Comparison of ENCODE assay signal across 28 cellular contexts in the genomic region with DNA sequence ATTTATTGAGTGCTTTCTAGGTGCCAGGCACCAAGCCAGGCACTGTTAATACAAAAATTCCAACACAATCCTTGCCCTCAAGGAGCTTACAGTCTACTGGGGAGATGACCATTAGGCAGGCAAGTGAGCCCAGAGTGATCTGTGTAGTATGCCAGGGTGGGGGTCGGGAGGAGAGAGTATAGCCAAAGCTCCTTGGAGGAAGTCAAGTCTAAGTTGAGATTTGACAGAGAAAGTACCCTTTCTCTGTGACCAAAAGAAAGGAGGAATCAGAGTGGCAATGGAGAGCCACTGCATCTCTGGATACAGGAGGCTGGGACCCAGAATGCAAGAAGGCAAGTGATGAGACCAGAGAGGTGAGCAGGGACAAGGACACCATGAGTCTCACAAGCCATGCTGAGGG. TPM values are rescaled to one million over a fixed set of nuclear protein-coding genes. Genes with fewer than 3 reads are reported as not detected.
DNase-seq lines count a peak whose midpoint lies in the region; ATAC-seq and TF ChIP-seq lines count a peak whose summit lies in the region.
"Had no signal": no experiment of that assay in that cellular context is flagged by ENCODE, and none has a peak within 500 bp of the region (broad histone marks: within the 10 kb centered on the region; RNA-seq: fewer than 3 reads in every experiment).

No MANE protein-coding gene starts in this region.

- H3K4me1 Mint-ChIP-seq in activated naive CD4-positive, alpha-beta T cell treated with anti-CD3 and anti-CD28 coated beads for 36 hours (ENCODE audit: low read depth): peaks cover 15% of the 10 kb centered on the region
- H3K4me1 Mint-ChIP-seq: mesothelial cell of epicardium had no signal

- TF ChIP-seq CTCF in testis (IDR thresholded peaks at IDR 0.05): no peak

- ATAC-seq in activated naive CD4-positive, alpha-beta T cell treated with anti-CD3 and anti-CD28 coated beads, Interleukin-2, amount 50 U/mL, for 72 hours: no peak
- ATAC-seq in left lobe of liver (no peak), Right ventricle myocardium superior (ENCODE audit: poor library complexity) (no peak), GM18517 (IDR thresholded peaks at IDR 0.05; ENCODE audit: unreplicated experiment) (no peak)
- ATAC-seq: GM12878, upper lobe of right lung had no signal

- WGBS in testis, 2 donors: 80 to 91% methylated on average over 1 of the region's 1 CpG

- H3K36me3 ChIP-seq in testis (ENCODE audit: low read depth, missing control alignments): peaks cover 4% of the 10 kb centered on the region

- H3K9me3 ChIP-seq in testis: no peaks in the 10 kb centered on the region
- H3K9me3 ChIP-seq: left ventricle myocardium inferior, Peyer's patch, upper lobe of right lung had no signal

- no peak overlapping the region for H3K4me3 ChIP-seq in testis
- H3K4me3 ChIP-seq: GM12878, left ventricle myocardium inferior, Peyer's patch, skin epidermis, upper lobe of right lung had no signal

- H3K4me3 Mint-ChIP-seq in activated naive CD4-positive, alpha-beta T cell treated with anti-CD3 and anti-CD28 coated beads for 36 hours: no peak overlapping the region
- H3K4me3 Mint-ChIP-seq: mesothelial cell of epicardium had no signal

- TF ChIP-seq POLR2A in testis (IDR thresholded peaks at IDR 0.05): no peak

- intact Hi-C loops in activated naive CD4-positive, alpha-beta T cell treated with anti-CD3 and anti-CD28 coated beads for 36 hours (cut with micrococcal nuclease): loop anchor here (1.0 kb wide), 3 partner anchors 8 to 15 kb away; a partner anchor contains a TSS
- intact Hi-C loops in testis (cut with DNase I; ENCODE audit: low total_unique reads) (no loop called here), Right ventricle myocardium superior (cut with DNase I) (no loop called here)

- H3K27ac ChIP-seq in testis: no peak overlapping the region
- H3K27ac ChIP-seq: C4-2B, left ventricle myocardium inferior, skin epidermis, upper lobe of right lung, WERI-Rb-1 had no signal

- peaks cover 0 to 20% of the 10 kb centered on the region in 2 donors for H3K36me3 Mint-ChIP-seq in activated naive CD4-positive, alpha-beta T cell treated with anti-CD3 and anti-CD28 coated beads, Interleukin-2, amount 50 U/mL, for 72 hours
- H3K36me3 Mint-ChIP-seq in activated naive CD4-positive, alpha-beta T cell treated with anti-CD3 and anti-CD28 coated beads for 36 hours (ENCODE audit: low read depth): peaks cover 15% of the 10 kb centered on the region

- no peaks in the 10 kb centered on the region for H3K9me3 Mint-ChIP-seq in activated naive CD4-positive, alpha-beta T cell treated with anti-CD3 and anti-CD28 coated beads, Interleukin-2, amount 50 U/mL, for 72 hours
- H3K9me3 Mint-ChIP-seq in activated naive CD4-positive, alpha-beta T cell treated with anti-CD3 and anti-CD28 coated beads for 36 hours: no peaks in the 10 kb centered on the region
- H3K9me3 Mint-ChIP-seq: activated naive CD8-positive, alpha-beta T cell treated with anti-CD3 and anti-CD28 coated beads, Interleukin-2, amount 10 ng/mL, durations not matched to agents 7 days and 5 days; activated T-helper 2 cell treated with anti-CD3 and anti-CD28 coated beads, Interferon-gamma antibody, Interleukin-2, Interleukin-4, amounts not matched to agents 10 μg/mL and 5 μg/mL and 100 μg/mL, durations not matched to agents 14 hours and 24 hours and 36 hours; mesothelial cell of epicardium; naive B cell had no signal

- no peaks in the 10 kb centered on the region for H3K27me3 ChIP-seq in testis
- H3K27me3 ChIP-seq: Peyer's patch, upper lobe of right lung had no signal

- no peaks in the 10 kb centered on the region for H3K27me3 Mint-ChIP-seq in activated naive CD4-positive, alpha-beta T cell treated with anti-CD3 and anti-CD28 coated beads for 36 hours (ENCODE audit: low read depth)
- H3K27me3 Mint-ChIP-seq: activated naive CD8-positive, alpha-beta T cell treated with anti-CD3 and anti-CD28 coated beads, Interleukin-2, amount 10 ng/mL, durations not matched to agents 7 days and 5 days; naive B cell had no signal

- CTCF ChIA-PET in activated naive CD4-positive, alpha-beta T cell treated with anti-CD3 and anti-CD28 coated beads for 36 hours (lab: Charles Lee): interaction anchor here (1.0 to 6.2 kb wide), 4 partner anchors 15 to 38 kb away, joined by 3 to 58 read pairs (median 16); no protein-coding TSS in a partner anchor

- peak in 1 of 2 donors; percentile 13 for DNase-seq in activated naive CD4-positive, alpha-beta T cell treated with anti-CD3 and anti-CD28 coated beads, Interleukin-2, amount 50 U/mL, for 72 hours (ENCODE audit: low spot score in 2 of 2)
- no peak for DNase-seq in activated naive CD4-positive, alpha-beta T cell treated with anti-CD3 and anti-CD28 coated beads for 36 hours
- peak; percentile 34 for DNase-seq in activated CD8-positive, alpha-beta memory T cell treated with anti-CD3 and anti-CD28 coated beads, Interleukin-2, amount 50 U/mL, for 48 hours
- DNase-seq in left lobe of liver (ENCODE audit: low spot score): peak; percentile 23
- DNase-seq in testis: peak; percentile 8
- no peak for DNase-seq in Right ventricle myocardium superior
- DNase-seq in effector CD4-positive, alpha-beta T cell: no peak
- DNase-seq: central memory CD4-positive, alpha-beta T cell; left ventricle myocardium inferior; naive B cell; NCI-H1092 treated with DMSO at 0.1 percent for 48 hours; NCI-H187 treated with DMSO at 0.1 percent for 48 hours; SIG-M5; stimulated activated CD4-positive, alpha-beta T cell treated with anti-CD3 and anti-CD28 coated beads, Interleukin-2, amount 100 ng/mL, for 24 hours; substantia nigra; T1000; upper lobe of right lung; WERI-Rb-1 had no signal

- H3K27ac Mint-ChIP-seq in activated naive CD4-positive, alpha-beta T cell treated with anti-CD3 and anti-CD28 coated beads, Interleukin-2, amount 50 U/mL, for 72 hours: peak overlapping the region; percentile 1 to 70
- H3K27ac Mint-ChIP-seq in activated naive CD4-positive, alpha-beta T cell treated with anti-CD3 and anti-CD28 coated beads for 36 hours: no peak overlapping the region
- H3K27ac Mint-ChIP-seq: activated naive CD8-positive, alpha-beta T cell treated with anti-CD3 and anti-CD28 coated beads, Interleukin-2, amount 10 ng/mL, durations not matched to agents 7 days and 5 days; activated T-helper 2 cell treated with anti-CD3 and anti-CD28 coated beads, Interferon-gamma antibody, Interleukin-2, Interleukin-4, amounts not matched to agents 10 μg/mL and 5 μg/mL and 100 μg/mL, durations not matched to agents 14 hours and 24 hours and 36 hours; mesothelial cell of epicardium had no signal

- no peaks in the 10 kb centered on the region for H3K4me1 ChIP-seq in testis
- H3K4me1 ChIP-seq: upper lobe of right lung had no signal

RNA-seq across cellular contexts. Expression of a gene that starts 7.5 kb away (rescaled TPM):
- total RNA-seq in activated naive CD4-positive, alpha-beta T cell treated with anti-CD3 and anti-CD28 coated beads, Interleukin-2, amount 50 U/mL, for 72 hours: under 1 TPM in 1 of 2 donors, not detected in 1; 0.60 TPM
- under 1 TPM in 1 of 2 experiments, not detected in 1; 0.24 TPM for total RNA-seq in activated naive CD4-positive, alpha-beta T cell treated with anti-CD3 and anti-CD28 coated beads for 36 hours
- 0.35 TPM for total RNA-seq in left lobe of liver
- total RNA-seq in testis: 10 to 100 TPM; 10.6 to 36.3 TPM
- polyA plus RNA-seq in testis (ENCODE audit: insufficient read depth, low read depth, low replicate concordance): 52.2 TPM
- 0.30 TPM for total RNA-seq in Right ventricle myocardium superior
- total RNA-seq: activated CD8-positive, alpha-beta memory T cell treated with anti-CD3 and anti-CD28 coated beads for 36 hours; activated T-helper 2 cell treated with anti-CD3 and anti-CD28 coated beads, Interferon-gamma antibody, Interleukin-2, Interleukin-4, amounts not matched to agents 10 μg/mL and 5 μg/mL and 100 μg/mL, durations not matched to agents 14 hours and 24 hours and 36 hours; GM12878 had no signal

RNA-seq across cellular contexts. Expression of a gene that starts 8.7 kb away (rescaled TPM):
- 10 to 100 TPM; 12.1 to 53.6 TPM for total RNA-seq in activated naive CD4-positive, alpha-beta T cell treated with anti-CD3 and anti-CD28 coated beads, Interleukin-2, amount 50 U/mL, for 72 hours
- total RNA-seq in activated naive CD4-positive, alpha-beta T cell treated with anti-CD3 and anti-CD28 coated beads for 36 hours: 10 to 100 TPM; 17.8 to 18.7 TPM
- total RNA-seq in left lobe of liver (36.4 TPM), testis (10 to 100 TPM; 39.0 to 40.7 TPM), Right ventricle myocardium superior (56.3 TPM)
- polyA plus RNA-seq in testis (ENCODE audit: insufficient read depth, low read depth, low replicate concordance): 133 TPM

RNA-seq across cellular contexts. Expression of a gene that starts 50.3 kb away (rescaled TPM):
- total RNA-seq in activated naive CD4-positive, alpha-beta T cell treated with anti-CD3 and anti-CD28 coated beads, Interleukin-2, amount 50 U/mL, for 72 hours: under 1 TPM in 1 of 2 donors, not detected in 1; 0.11 TPM
- total RNA-seq in activated naive CD4-positive, alpha-beta T cell treated with anti-CD3 and anti-CD28 coated beads for 36 hours: not detected
- total RNA-seq in left lobe of liver (not detected), testis (1 to 10 TPM; 1.7 to 2.9 TPM), Right ventricle myocardium superior (0.43 TPM)
- not detected for polyA plus RNA-seq in testis (ENCODE audit: insufficient read depth, low read depth, low replicate concordance)
- total RNA-seq: activated CD8-positive, alpha-beta memory T cell treated with anti-CD3 and anti-CD28 coated beads for 36 hours; activated naive CD8-positive, alpha-beta T cell treated with anti-CD3 and anti-CD28 coated beads, Interleukin-2, amount 10 ng/mL, durations not matched to agents 7 days and 5 days; activated T-helper 2 cell treated with anti-CD3 and anti-CD28 coated beads, Interferon-gamma antibody, Interleukin-2, Interleukin-4, amounts not matched to agents 10 μg/mL and 5 μg/mL and 100 μg/mL, durations not matched to agents 14 hours and 24 hours and 36 hours; glomerular endothelial cell; GM12878; left ventricle myocardium inferior; mesothelial cell of epicardium had no signal
- polyA plus RNA-seq: GM12878 had no signal

Comparison
In these comparisons a context has a peak if more than half of its experiments do, and no peak if none do; other contexts are left out.
1. DNase-seq: peak in activated CD8-positive, alpha-beta memory T cell treated with anti-CD3 and anti-CD28 coated beads, Interleukin-2, amount 50 U/mL, for 48 hours (single experiment), left lobe of liver (single experiment) and testis (single experiment); none in activated naive CD4-positive, alpha-beta T cell treated with anti-CD3 and anti-CD28 coated beads for 36 hours (single experiment), Right ventricle myocardium superior (single experiment) and effector CD4-positive, alpha-beta T cell (single experiment).